ENCODE assay signal across 1 cellular context in genomic region chr19:38277969-38278680, GRCh38.
TF ChIP-seq lines count a peak whose summit lies in the region.

No MANE protein-coding gene starts in this region.

TF ChIP-seq in IMR-90, 13 proteins besides CTCF, POLR2A, EP300 and RAD21 (continued from another document):
- TF ChIP-seq BHLHE40 (IDR thresholded peaks at IDR 0.05; ENCODE audit: low read depth, low read length) (no peak), CEBPB (IDR thresholded peaks at IDR 0.05; ENCODE audit: low read depth, low read length) (no peak)
